Comparison of ENCODE assay signal across 8 cellular contexts in the genomic region with DNA sequence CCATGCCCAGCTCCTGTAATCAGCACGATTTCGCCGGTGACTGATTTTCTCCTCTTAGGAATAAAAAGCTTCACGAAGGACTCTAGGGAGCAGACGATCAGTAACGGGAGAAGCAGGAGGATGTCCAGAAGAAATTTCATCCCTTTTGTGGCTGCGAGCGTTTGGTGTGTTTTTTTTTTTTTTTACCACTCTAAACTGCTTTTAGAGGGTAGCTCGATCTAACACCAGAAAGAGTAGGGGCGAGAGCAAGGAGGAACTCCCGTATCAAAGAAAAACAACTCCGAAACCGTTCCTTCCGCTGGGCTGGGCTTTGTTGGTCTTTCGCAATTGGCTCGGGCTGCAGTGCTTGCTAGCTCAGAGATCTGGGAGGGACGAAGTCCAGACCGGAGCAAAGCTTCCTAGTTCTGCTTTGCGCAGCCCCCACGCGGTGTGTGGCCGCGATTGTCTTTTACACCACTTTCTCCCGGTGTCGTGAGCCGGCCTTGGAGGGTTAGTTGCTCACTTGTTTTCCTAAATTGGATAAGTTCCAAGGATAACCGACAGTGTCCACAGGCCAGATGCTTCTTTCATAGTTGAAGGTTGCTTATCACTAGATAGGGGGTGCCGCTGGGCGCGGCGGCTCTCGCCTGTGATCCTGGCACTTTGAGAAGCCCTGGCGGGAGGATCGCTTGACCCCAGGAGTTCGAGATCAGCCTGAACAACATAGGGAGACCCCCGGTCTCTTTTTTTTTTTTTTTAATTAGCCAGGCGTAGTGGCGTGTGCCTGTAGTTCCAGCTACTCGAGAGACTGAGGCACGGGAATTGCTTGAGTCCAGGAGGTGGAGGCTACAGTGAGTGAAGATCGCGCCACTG. TPM values are rescaled to one million over a fixed set of nuclear protein-coding genes. Genes with fewer than 3 reads are reported as not detected.
DNase-seq lines count a peak whose midpoint lies in the region; ATAC-seq, FAIRE-seq and TF ChIP-seq lines count a peak whose summit lies in the region.

A gene with protein sequence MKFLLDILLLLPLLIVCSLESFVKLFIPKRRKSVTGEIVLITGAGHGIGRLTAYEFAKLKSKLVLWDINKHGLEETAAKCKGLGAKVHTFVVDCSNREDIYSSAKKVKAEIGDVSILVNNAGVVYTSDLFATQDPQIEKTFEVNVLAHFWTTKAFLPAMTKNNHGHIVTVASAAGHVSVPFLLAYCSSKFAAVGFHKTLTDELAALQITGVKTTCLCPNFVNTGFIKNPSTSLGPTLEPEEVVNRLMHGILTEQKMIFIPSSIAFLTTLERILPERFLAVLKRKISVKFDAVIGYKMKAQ (minus strand): TSS at position 258 of the 852 bp plus-strand sequence. CDS start 118 bp downstream, at position 140.

- peak within 1 kb of the TSS; percentile 84 for H3K4me3 ChIP-seq in HUES64 (ENCODE audit: low read length)
- peak within 1 kb of the TSS; percentile 92 for H3K4me3 ChIP-seq in OCI-LY1 (ENCODE audit: low read depth, low read length, poor library complexity, severe bottlenecking)
- peak within 1 kb of the TSS; percentile 65 for H3K4me3 ChIP-seq in mesodermal cell (ENCODE audit: extremely low read depth, insufficient read depth, low read length, poor library complexity, severe bottlenecking)

- H3K79me2 ChIP-seq in OCI-LY1 (ENCODE audit: insufficient read depth, low read length): peaks cover 8% of the 10 kb centered on the region

- 8% methylated on average over 40 of the region's 42 CpGs for WGBS in HUES64
- WGBS in mesodermal cell (ENCODE audit: insufficient coverage in 2 of 2), 2 experiments: 2 to 11% methylated on average over 25 to 28 of the region's 42 CpGs

- peak within 1 kb of the TSS; percentile 99 for H2AFZ ChIP-seq in OCI-LY1 (ENCODE audit: low read length)

- H3K27me3 ChIP-seq in HUES64 (ENCODE audit: insufficient read depth, low read length) (peaks cover 4% of the 10 kb centered on the region; the same call in 1 of the 2 replicates), OCI-LY1 (ENCODE audit: insufficient read depth, low read length) (no peaks in the 10 kb centered on the region)

- DNase-seq in D341Med (ENCODE audit: low spot score): peak; percentile 91
- peak; percentile 76 for DNase-seq in activated CD8-positive, alpha-beta memory T cell treated with anti-CD3 and anti-CD28 coated beads, Interleukin-2, amount 50 U/mL, for 4 hours
- DNase-seq in stimulated activated CD8-positive, alpha-beta memory T cell treated with anti-CD3 and anti-CD28 coated beads, Interleukin-15, amount 100 ng/mL, for 4 hours (ENCODE audit: low read depth in 2 of 2): peak; percentile 55 to 58

- no peaks in the 10 kb centered on the region for H3F3A ChIP-seq in OCI-LY1 (ENCODE audit: insufficient read depth, low read length)

- no peaks in the 10 kb centered on the region for H3K9me2 ChIP-seq in OCI-LY1 (ENCODE audit: low read depth, low read length)

- H3K9ac ChIP-seq in HUES64 (ENCODE audit: low read depth, low read length): peak within 1 kb of the TSS; percentile 87
- H3K9ac ChIP-seq in OCI-LY1 (ENCODE audit: low read length): peak within 1 kb of the TSS; percentile 95

- TF ChIP-seq CTCF in OCI-LY1 (IDR thresholded peaks at IDR 0.05; ENCODE audit: low read length): peak; percentile 38; the same call in 1 of the 2 replicates

- no peaks in the 10 kb centered on the region for H3K4me1 ChIP-seq in HUES64 (ENCODE audit: insufficient read depth, low read length)
- H3K4me1 ChIP-seq in OCI-LY1 (ENCODE audit: insufficient read depth, low read length, severe bottlenecking): peaks cover 33% of the 10 kb centered on the region
- H3K4me1 ChIP-seq in mesodermal cell (ENCODE audit: control insufficient read depth, insufficient read depth, low read length, poor library complexity, severe bottlenecking): peaks cover 4% of the 10 kb centered on the region

- H4K20me1 ChIP-seq in OCI-LY1 (ENCODE audit: insufficient read depth, low read length): no peaks in the 10 kb centered on the region

- peak within 1 kb of the TSS; percentile 98 for H3K4me2 ChIP-seq in OCI-LY1 (ENCODE audit: low read length)

- peaks cover 2% of the 10 kb centered on the region; the same call in 1 of the 2 replicates for H3K36me3 ChIP-seq in HUES64 (ENCODE audit: insufficient read depth, low read length)
- no peaks in the 10 kb centered on the region for H3K36me3 ChIP-seq in OCI-LY1 (ENCODE audit: insufficient read depth, low read length)
- peaks cover 17% of the 10 kb centered on the region for H3K36me3 ChIP-seq in mesodermal cell (ENCODE audit: control insufficient read depth, insufficient read depth, low read length)

- H3K27ac ChIP-seq in HUES64 (ENCODE audit: low read depth, low read length) (peak within 1 kb of the TSS; percentile 74), OCI-LY1 (ENCODE audit: low read depth, low read length, poor library complexity, severe bottlenecking) (peak within 1 kb of the TSS; percentile 66), mesodermal cell (ENCODE audit: low read depth, low read length, severe bottlenecking) (peak within 1 kb of the TSS; percentile 92)

- peak; percentile 98 for ATAC-seq in GM21447 (IDR thresholded peaks at IDR 0.05; ENCODE audit: unreplicated experiment)

- H3K9me3 ChIP-seq in HUES64 (ENCODE audit: insufficient read depth, low read depth, low read length) (0 out of 2 replicates have a peak, but pooled peaks cover 5% of the 10 kb centered on the region), OCI-LY1 (ENCODE audit: low read length) (no peaks in the 10 kb centered on the region), mesodermal cell (ENCODE audit: control insufficient read depth, low read length) (peaks cover 6% of the 10 kb centered on the region)

- FAIRE-seq in endometrium (lab: Jason Lieb, UNC): peak; percentile 92

RNA-seq across cellular contexts. Expression of the gene that starts here (rescaled TPM):
- 10.6 TPM for polyA plus RNA-seq in HUES64 (2013, experiment 1 of 2)
- polyA plus RNA-seq in HUES64 (2013, experiment 2 of 2): 18.6 TPM
- polyA plus RNA-seq in mesodermal cell (2013, experiment 1 of 2): 67.4 TPM
- polyA plus RNA-seq in mesodermal cell (2013, experiment 2 of 2): 79.0 TPM

Comparison
In these comparisons a context has a peak if more than half of its experiments do, and no peak if none do; other contexts are left out.
1. Peak in every context shown above with its lines: DNase-seq, ATAC-seq, H3K4me3 ChIP-seq and H3K27ac ChIP-seq.